ENCODE assay signal across 15 cellular contexts in the genomic region with DNA sequence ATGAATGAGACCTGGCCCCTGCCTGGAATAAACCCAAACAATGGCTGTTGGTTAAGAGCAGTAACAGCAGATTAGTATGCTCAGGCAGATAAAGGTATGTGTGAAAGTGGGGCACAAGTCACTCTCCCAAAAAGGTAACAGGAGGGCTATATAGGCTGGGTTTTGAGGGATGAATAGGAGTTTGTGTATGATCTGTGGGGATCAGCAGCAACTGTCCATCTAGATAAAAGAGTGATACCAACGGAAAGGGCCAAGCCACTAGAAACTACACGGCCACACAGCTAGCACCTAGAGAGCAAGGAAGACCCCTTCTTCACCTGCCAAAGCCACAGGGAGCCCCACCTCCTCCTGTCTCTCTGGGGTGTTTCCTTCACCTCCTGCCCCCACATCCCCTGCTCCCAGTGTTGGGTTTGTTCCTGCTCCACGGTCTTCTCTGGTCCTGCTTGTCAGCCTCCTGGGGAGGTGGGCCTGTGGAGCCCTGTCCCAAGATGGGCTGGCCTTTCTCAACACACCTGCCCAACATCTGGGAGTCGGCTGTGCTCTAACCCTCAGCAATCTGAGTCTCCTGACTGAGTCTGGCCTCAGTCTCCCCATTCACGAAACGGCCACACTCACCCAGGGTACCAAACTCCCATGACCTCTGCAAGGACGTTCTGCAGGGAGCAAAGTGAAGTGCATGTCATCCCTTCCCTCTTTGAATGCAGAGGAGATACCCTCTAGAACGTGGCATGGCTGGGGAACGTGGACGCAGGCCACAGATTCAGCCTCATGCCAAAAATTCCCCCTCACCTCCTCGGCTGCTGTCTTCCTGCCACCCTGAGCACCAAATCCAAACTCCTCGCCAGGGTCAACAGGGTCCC.
DNase-seq lines count a peak whose midpoint lies in the region; ATAC-seq lines count a peak whose summit lies in the region.
"Had no signal": no experiment of that assay in that cellular context is flagged by ENCODE, and none has a peak within 500 bp of the region (broad histone marks: within the 10 kb centered on the region; RNA-seq: fewer than 3 reads in every experiment).

No MANE protein-coding gene starts in this region.

- H3K27ac ChIP-seq in angular gyrus (ENCODE audit: low read depth, low read length), result peak overlapping the region; percentile 2
- H3K27ac ChIP-seq in subcutaneous abdominal adipose tissue (ENCODE audit: low read depth, low read length), result peak overlapping the region; percentile 77
- H3K27ac ChIP-seq: SJSA1 had no signal

- H3K4me3 ChIP-seq in subcutaneous abdominal adipose tissue (ENCODE audit: low read depth in 1 of 5, low read length in 5 of 5), result no peak overlapping the region
- H3K4me3 ChIP-seq: SJSA1, testis had no signal

- H3K36me3 ChIP-seq in subcutaneous abdominal adipose tissue (ENCODE audit: control insufficient read depth in 5 of 5, insufficient read depth in 5 of 5, low read length in 5 of 5), result peaks cover 0 to 65% (median 36%) of the 10 kb centered on the region in 5 donors

- H3K9me3 Mint-ChIP-seq in activated T-cell treated with anti-CD3 and anti-CD28 coated beads, Interleukin-2, amount 50 U/mL, for 24 hours, result no peaks in the 10 kb centered on the region
- peaks cover 0 to 3% (median 0%) of the 10 kb centered on the region in 7 donors for H3K9me3 Mint-ChIP-seq in naive B cell

- peaks cover 4 to 56% (median 46%) of the 10 kb centered on the region in 5 donors for H3K4me1 ChIP-seq in subcutaneous abdominal adipose tissue (ENCODE audit: control insufficient read depth in 5 of 5, insufficient read depth in 5 of 5, low read length in 5 of 5)

- H3K4me3 Mint-ChIP-seq in activated T-cell treated with anti-CD3 and anti-CD28 coated beads, Interleukin-2, amount 50 U/mL, for 24 hours, result no peak overlapping the region
- peak overlapping the region in 5 of 8 donors; percentile 13 to 69 (median 23) for H3K4me3 Mint-ChIP-seq in naive B cell

- H3K36me3 Mint-ChIP-seq in activated T-cell treated with anti-CD3 and anti-CD28 coated beads, Interleukin-2, amount 50 U/mL, for 24 hours (ENCODE audit: low read depth), result peaks cover 75% of the 10 kb centered on the region
- peaks cover 0 to 23% of the 10 kb centered on the region in 2 donors for H3K36me3 Mint-ChIP-seq in naive B cell

- H3K9me3 ChIP-seq in subcutaneous abdominal adipose tissue (ENCODE audit: control insufficient read depth in 5 of 5, low read length in 5 of 5), result peaks cover 0 to 5% (median 0%) of the 10 kb centered on the region in 5 donors
- H3K9me3 ChIP-seq: SJSA1, testis had no signal

- no peak for DNase-seq in activated T-cell treated with anti-CD3 and anti-CD28 coated beads, Interleukin-2, amount 50 U/mL, for 24 hours
- DNase-seq in activated T-cell treated with anti-CD3 and anti-CD28 coated beads for 4 hours (no peak), naive B cell (no peak), NCI-H1694 treated with DMSO at 0.1 percent for 48 hours (lab: John Stamatoyannopoulos, UW) (no peak), NCI-H1048 (lab: John Stamatoyannopoulos, UW) (no peak)
- no peak for DNase-seq in stimulated activated naive CD4-positive, alpha-beta T cell treated with Interleukin-2 at 50 U/mL for 16 hours (lab: John Stamatoyannopoulos, UW)
- DNase-seq: activated CD8-positive, alpha-beta memory T cell treated with anti-CD3 and anti-CD28 coated beads for 24 hours; activated naive CD4-positive, alpha-beta T cell treated with Interleukin-2 at 50 U/mL for 16 hours; central memory CD4-positive, alpha-beta T cell; KG1; NCI-H446 treated with DMSO at 0.1 percent for 48 hours; testis had no signal

- H3K27me3 Mint-ChIP-seq in activated T-cell treated with anti-CD3 and anti-CD28 coated beads, Interleukin-2, amount 50 U/mL, for 24 hours, result no peaks in the 10 kb centered on the region
- H3K27me3 Mint-ChIP-seq in naive B cell, result no peaks in the 10 kb centered on the region

- no peak overlapping the region for H3K9ac ChIP-seq in subcutaneous abdominal adipose tissue (ENCODE audit: low read length in 5 of 5)

- no peaks in the 10 kb centered on the region for H3K27me3 ChIP-seq in subcutaneous abdominal adipose tissue (ENCODE audit: control insufficient read depth in 5 of 5, insufficient read depth in 4 of 5, low read length in 5 of 5)
- H3K27me3 ChIP-seq: SJSA1, testis had no signal

- peaks cover 48% of the 10 kb centered on the region for H3K4me1 Mint-ChIP-seq in activated T-cell treated with anti-CD3 and anti-CD28 coated beads, Interleukin-2, amount 50 U/mL, for 24 hours (ENCODE audit: low read depth)
- peaks cover 45 to 55% (median 51%) of the 10 kb centered on the region in 3 donors for H3K4me1 Mint-ChIP-seq in naive B cell

- peak overlapping the region; percentile 63 for H3K27ac Mint-ChIP-seq in activated T-cell treated with anti-CD3 and anti-CD28 coated beads, Interleukin-2, amount 50 U/mL, for 24 hours
- peak overlapping the region; percentile 2 to 91 (median 76) for H3K27ac Mint-ChIP-seq in naive B cell

- ATAC-seq in naive B cell (ENCODE audit: low read depth in 2 of 2), result no peak
